33 cellular contexts compared by ENCODE assay signal in genomic region chr11:131644204-131644603, GRCh38.
A peak's percentile ranks its signal among the peaks of the same experiment; 100 is the strongest.
DNase-seq lines count a peak whose midpoint lies in the region; ATAC-seq and TF ChIP-seq lines count a peak whose summit lies in the region.
"Had no signal": no experiment of that assay in that cellular context is flagged by ENCODE, and none has a peak within 500 bp of the region (broad histone marks: within the 10 kb centered on the region; RNA-seq: fewer than 3 reads in every experiment).

No MANE protein-coding gene starts in this region.

- no peak for DNase-seq in stimulated activated naive B cell treated with anti-CD40 and anti-IgM and Interleukin-4, amounts not matched to agents 10 μg/mL and 1 μg/mL and 100 μg/mL, for 72 hours
- DNase-seq in activated CD4-positive, alpha-beta T cell treated with anti-CD3 and anti-CD28 coated beads, Interleukin-2, amount 50 U/mL, for 4 hours, result no peak
- DNase-seq in mammary epithelial cell, result no peak
- DNase-seq: activated CD4-positive, alpha-beta memory T cell treated with anti-CD3 and anti-CD28 coated beads, Interleukin-2, amount 10 ng/mL, durations not matched to agents 7 days and 5 days; activated CD4-positive, alpha-beta T cell treated with anti-CD3 and anti-CD28 coated beads for 1 hour; activated CD8-positive, alpha-beta memory T cell treated with anti-CD3 and anti-CD28 coated beads, Interleukin-2, amount 50 U/mL, for 4 hours; activated naive CD4-positive, alpha-beta T cell treated with Interleukin-2 at 50 U/mL for 16 hours; C1 segment of cervical spinal cord; caudate nucleus; cortex of kidney; effector memory CD4-positive, alpha-beta T cell; H7; Kasumi-1; left ventricle myocardium inferior; mesendoderm; MV-4-11; NCI-H1436 treated with DMSO at 0.1 percent for 48 hours; NCI-H748 treated with DMSO at 0.1 percent for 48 hours; retina; Right ventricle myocardium superior; T-helper 2 cell; testis had no signal

- no peak overlapping the region for H3K9ac ChIP-seq in mammary epithelial cell (ENCODE audit: insufficient read depth, low read length)
- H3K9ac ChIP-seq: neural progenitor cell, parathyroid adenoma had no signal

- H3K36me3 Mint-ChIP-seq in stimulated activated naive B cell treated with anti-CD40 and anti-IgM and Interleukin-4, amounts not matched to agents 10 μg/mL and 1 μg/mL and 100 μg/mL, for 72 hours, result no peaks in the 10 kb centered on the region
- H3K36me3 Mint-ChIP-seq: neural progenitor cell had no signal

- in situ Hi-C loops in mammary epithelial cell (cut with MboI; ENCODE audit: low sequenced_read_pairs in 2 of 2), result no loop called here

- CTCF ChIA-PET in mammary epithelial cell (lab: Charles Lee; ENCODE audit: low non-redundant PET), result no interaction called here

- no peak for TF ChIP-seq CTCF in mammary epithelial cell (conservative IDR thresholded peaks at IDR 0.05 in 1 of 2, IDR thresholded peaks at IDR 0.05 in 1 of 2; ENCODE audit: extremely low read depth in 1 of 2, insufficient read depth in 1 of 2, low read depth in 1 of 2, low read length in 2 of 2)

- H3K4me2 ChIP-seq in mammary epithelial cell (ENCODE audit: insufficient read depth, low read depth, low read length), result no peak overlapping the region
- H3K4me2 ChIP-seq: neural progenitor cell, smooth muscle cell had no signal

- H3K27ac Mint-ChIP-seq in stimulated activated naive B cell treated with anti-CD40 and anti-IgM and Interleukin-4, amounts not matched to agents 10 μg/mL and 1 μg/mL and 100 μg/mL, for 72 hours, result no peak overlapping the region
- H3K27ac Mint-ChIP-seq: activated CD4-positive, alpha-beta memory T cell treated with anti-CD3 and anti-CD28 coated beads, Interleukin-2, amount 10 ng/mL, durations not matched to agents 7 days and 5 days; neural progenitor cell; stimulated activated naive CD8-positive, alpha-beta T cell treated with anti-CD3 and anti-CD28 coated beads, Interleukin-15, Interleukin-2, amounts not matched to agents 100 ng/mL and 50 ng/mL, for 24 hours had no signal

- peaks cover 0 to 7% of the 10 kb centered on the region in 2 donors for H3K4me1 Mint-ChIP-seq in stimulated activated naive B cell treated with anti-CD40 and anti-IgM and Interleukin-4, amounts not matched to agents 10 μg/mL and 1 μg/mL and 100 μg/mL, for 72 hours
- H3K4me1 Mint-ChIP-seq: activated CD4-positive, alpha-beta memory T cell treated with anti-CD3 and anti-CD28 coated beads, Interleukin-2, amount 10 ng/mL, durations not matched to agents 7 days and 5 days had no signal

- H4K20me1 ChIP-seq in mammary epithelial cell (ENCODE audit: insufficient read depth, low read length), result no peaks in the 10 kb centered on the region

- no peaks in the 10 kb centered on the region for H3K36me3 ChIP-seq in mammary epithelial cell (ENCODE audit: insufficient read depth, low read length)
- H3K36me3 ChIP-seq: left ventricle myocardium inferior, neural progenitor cell had no signal

- no peaks in the 10 kb centered on the region for H3K79me2 ChIP-seq in mammary epithelial cell (ENCODE audit: insufficient read depth, low read length)
- H3K79me2 ChIP-seq: parathyroid adenoma had no signal

- H3K4me3 ChIP-seq in mammary epithelial cell (replicated peaks in 1 of 3; ENCODE audit: insufficient read depth in 1 of 3, low read depth in 2 of 3, low read length in 3 of 3), result no peak overlapping the region
- H3K4me3 ChIP-seq: left ventricle myocardium inferior, neural progenitor cell, smooth muscle cell, testis had no signal

- ATAC-seq in GM18907 (IDR thresholded peaks at IDR 0.05; ENCODE audit: unreplicated experiment) (peak; percentile 87), HG02870 (IDR thresholded peaks at IDR 0.05; ENCODE audit: unreplicated experiment) (peak; percentile 64), HG03439 (IDR thresholded peaks at IDR 0.05; ENCODE audit: unreplicated experiment) (peak; percentile 61), GM21381 (IDR thresholded peaks at IDR 0.05; ENCODE audit: unreplicated experiment) (no peak), HG02973 (IDR thresholded peaks at IDR 0.05; ENCODE audit: unreplicated experiment) (no peak)
- peak; percentile 58 to 73 for ATAC-seq in stimulated activated naive B cell treated with anti-CD40 and anti-IgM and Interleukin-4, amounts not matched to agents 10 μg/mL and 1 μg/mL and 100 μg/mL, for 72 hours (replicated peaks)
- ATAC-seq: Panc1, SK-N-SH treated with all-trans-retinoic acid at 6 μM for 48 hours had no signal

- H3K27ac ChIP-seq in mammary epithelial cell (ENCODE audit: insufficient read depth, low read depth, low read length), result no peak overlapping the region
- H3K27ac ChIP-seq: left ventricle myocardium inferior, neural progenitor cell, parathyroid adenoma, testis had no signal

- H3K27me3 Mint-ChIP-seq in stimulated activated naive B cell treated with anti-CD40 and anti-IgM and Interleukin-4, amounts not matched to agents 10 μg/mL and 1 μg/mL and 100 μg/mL, for 72 hours, result no peaks in the 10 kb centered on the region
- H3K27me3 Mint-ChIP-seq: activated CD4-positive, alpha-beta memory T cell treated with anti-CD3 and anti-CD28 coated beads, Interleukin-2, amount 10 ng/mL, durations not matched to agents 7 days and 5 days; stimulated activated naive CD8-positive, alpha-beta T cell treated with anti-CD3 and anti-CD28 coated beads, Interleukin-15, Interleukin-2, amounts not matched to agents 100 ng/mL and 50 ng/mL, for 24 hours had no signal

- peaks cover 0 to 3% of the 10 kb centered on the region in 2 donors for H3K9me3 Mint-ChIP-seq in stimulated activated naive B cell treated with anti-CD40 and anti-IgM and Interleukin-4, amounts not matched to agents 10 μg/mL and 1 μg/mL and 100 μg/mL, for 72 hours
- H3K9me3 Mint-ChIP-seq: activated CD4-positive, alpha-beta memory T cell treated with anti-CD3 and anti-CD28 coated beads, Interleukin-2, amount 10 ng/mL, durations not matched to agents 7 days and 5 days; neural progenitor cell had no signal

- no peaks in the 10 kb centered on the region for H3K27me3 ChIP-seq in mammary epithelial cell (ENCODE audit: insufficient read depth, low read length)
- H3K27me3 ChIP-seq: neural progenitor cell, testis had no signal

- dilution Hi-C loops in mammary epithelial cell (cut with HindIII; ENCODE audit: low sequenced_read_pairs), result no loop called here

- BruUV-seq in mammary epithelial cell (replicated peaks; lab: Mats Ljungman, UMichigan), result no TSS peak

- WGBS in mammary epithelial cell (ENCODE audit: low coverage, missing lambda C conversion rate), result 62% methylated on average over 5 of the region's 5 CpGs

- H3K9me3 ChIP-seq in mammary epithelial cell (replicated peaks; ENCODE audit: insufficient read depth, low read length), result no peaks in the 10 kb centered on the region
- H3K9me3 ChIP-seq: left ventricle myocardium inferior, testis had no signal

- intact Hi-C loops in mammary epithelial cell (cut with micrococcal nuclease), result no loop called here

- H2AFZ ChIP-seq in mammary epithelial cell (ENCODE audit: low read depth, low read length), result no peak overlapping the region
- H2AFZ ChIP-seq: neural progenitor cell, parathyroid adenoma had no signal

- H3K4me1 ChIP-seq in mammary epithelial cell (ENCODE audit: insufficient read depth, low read length), result no peaks in the 10 kb centered on the region
- H3K4me1 ChIP-seq: left ventricle myocardium inferior, parathyroid adenoma, testis had no signal

- no peak overlapping the region for H3K4me3 Mint-ChIP-seq in stimulated activated naive B cell treated with anti-CD40 and anti-IgM and Interleukin-4, amounts not matched to agents 10 μg/mL and 1 μg/mL and 100 μg/mL, for 72 hours
- H3K4me3 Mint-ChIP-seq: activated CD4-positive, alpha-beta memory T cell treated with anti-CD3 and anti-CD28 coated beads, Interleukin-2, amount 10 ng/mL, durations not matched to agents 7 days and 5 days; neural progenitor cell; stimulated activated naive CD8-positive, alpha-beta T cell treated with anti-CD3 and anti-CD28 coated beads, Interleukin-15, Interleukin-2, amounts not matched to agents 100 ng/mL and 50 ng/mL, for 24 hours had no signal

Comparison
In these comparisons a context has a peak if more than half of its experiments do, and no peak if none do; other contexts are left out.
1. ATAC-seq: peak in GM18907 (single experiment), HG02870 (single experiment), HG03439 (single experiment) and stimulated activated naive B cell treated with anti-CD40 and anti-IgM and Interleukin-4, amounts not matched to agents 10 μg/mL and 1 μg/mL and 100 μg/mL, for 72 hours (2 of 2); none in GM21381 (single experiment) and HG02973 (single experiment).